In the genomic region with DNA sequence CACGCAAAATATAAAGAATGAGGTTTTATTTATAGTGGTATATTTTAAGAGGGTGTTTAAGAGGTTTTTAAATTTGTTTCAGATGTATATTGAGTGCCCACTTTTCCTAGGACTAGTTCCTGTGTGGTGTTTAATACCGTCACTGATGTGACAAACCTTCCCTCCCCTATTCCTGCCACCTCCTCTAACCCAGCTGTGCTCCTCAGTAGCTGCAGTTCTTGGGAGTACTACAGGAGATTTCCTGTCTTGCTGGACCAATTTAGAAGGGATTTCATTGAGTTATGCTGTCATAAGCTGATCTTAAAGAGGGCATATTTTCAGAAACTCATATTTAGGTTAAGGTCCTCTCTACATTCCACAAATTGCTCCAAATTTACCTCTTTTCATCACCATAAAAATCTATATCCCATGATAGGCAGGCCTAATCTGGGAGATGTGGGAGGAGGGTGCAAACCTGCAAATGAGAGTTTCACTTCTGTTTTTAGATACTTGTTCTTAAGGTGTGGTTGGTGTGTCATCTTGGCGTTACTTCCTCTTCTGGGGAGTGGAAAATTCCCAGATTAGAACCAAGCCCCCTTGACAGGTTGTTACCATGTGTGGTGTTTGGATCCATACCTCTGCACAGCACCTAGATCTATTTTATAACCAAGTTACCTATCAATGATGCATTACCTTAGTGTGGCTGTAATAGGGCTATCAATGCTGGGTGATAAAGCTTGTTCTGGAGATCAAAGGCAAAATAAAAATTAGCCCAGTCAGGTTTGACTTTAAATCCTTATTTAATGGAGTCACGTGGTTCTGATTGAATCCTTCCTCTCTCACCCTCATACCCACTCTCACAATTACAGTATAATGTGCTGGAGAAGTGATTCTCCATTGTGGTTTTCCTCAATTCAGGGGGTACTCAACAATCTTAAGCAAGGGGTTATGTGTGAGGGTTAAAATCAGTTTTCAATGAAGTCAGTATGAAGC, we compare ENCODE assay signal across 11 cellular contexts.
DNase-seq lines count a peak whose midpoint lies in the region; ATAC-seq and TF ChIP-seq lines count a peak whose summit lies in the region.
"Had no signal": no experiment of that assay in that cellular context is flagged by ENCODE, and none has a peak within 500 bp of the region (broad histone marks: within the 10 kb centered on the region; RNA-seq: fewer than 3 reads in every experiment).

No MANE protein-coding gene starts in this region.

- CTCF ChIA-PET in CD4-positive, alpha-beta T cell (lab: Charles Lee), result no interaction called here

- H3K9me3 ChIP-seq in CD4-positive, alpha-beta T cell (ENCODE audit: control insufficient read depth, low read length), result no peaks in the 10 kb centered on the region
- H3K9me3 ChIP-seq: ovary had no signal

- no peak overlapping the region for H3K4me2 ChIP-seq in mesendoderm (ENCODE audit: low read length)
- H3K4me2 ChIP-seq: PC-9 had no signal

- H3K79me2 ChIP-seq in mesendoderm (ENCODE audit: control insufficient read depth, insufficient read depth, low read length), result no peaks in the 10 kb centered on the region

- H3K27me3 ChIP-seq in mesendoderm (ENCODE audit: insufficient read depth, low read length, poor library complexity), result no peaks in the 10 kb centered on the region
- H3K27me3 ChIP-seq in CD4-positive, alpha-beta T cell (ENCODE audit: control insufficient read depth, insufficient read depth, low read length), result no peaks in the 10 kb centered on the region
- no peaks in the 10 kb centered on the region for H3K27me3 ChIP-seq in brain microvascular endothelial cell (replicated peaks)
- H3K27me3 ChIP-seq: ovary had no signal

- POLR2A ChIA-PET in CD4-positive, alpha-beta T cell (lab: Charles Lee), result no interaction called here

- H2BK15ac ChIP-seq in mesendoderm (replicated peaks; ENCODE audit: low read depth), result no peak overlapping the region

- H3K9ac ChIP-seq in mesendoderm (ENCODE audit: low read length), result no peak overlapping the region

- in situ Hi-C loops in KBM-7 (cut with MboI; ENCODE audit: low pct_unique_long_range_greater_than_20kb, low sequenced_read_pairs) (no loop called here), brain microvascular endothelial cell (cut with HindIII; ENCODE audit: low pct_ligation_motif_present, low sequenced_read_pairs) (no loop called here)

- no peaks in the 10 kb centered on the region for H3K4me1 Mint-ChIP-seq in CD4-positive, alpha-beta T cell (ENCODE audit: low read depth)
- peaks cover 9% of the 10 kb centered on the region for H3K4me1 Mint-ChIP-seq in glutamatergic neuron (ENCODE audit: low read depth, unreplicated experiment)

- ATAC-seq in GM18909 (IDR thresholded peaks at IDR 0.05; ENCODE audit: poor library complexity, unreplicated experiment) (peak; percentile 96), HG02623 (IDR thresholded peaks at IDR 0.05; ENCODE audit: unreplicated experiment) (peak; percentile 95)
- no peak for ATAC-seq in CD4-positive, alpha-beta T cell (ENCODE audit: poor library complexity)

- no peak overlapping the region for H2AK5ac ChIP-seq in mesendoderm (ENCODE audit: low read length)

- no peak overlapping the region for H3K56ac ChIP-seq in mesendoderm (ENCODE audit: low read length)

- peak; percentile 41 for DNase-seq in KBM-7
- DNase-seq in mesendoderm, result peak; percentile 25
- no peak for DNase-seq in CD4-positive, alpha-beta T cell
- no peak for DNase-seq in brain microvascular endothelial cell
- no peak for DNase-seq in NCI-H2171 treated with DMSO at 0.1 percent for 48 hours (lab: John Stamatoyannopoulos, UW)
- DNase-seq in glutamatergic neuron, result no peak
- DNase-seq: activated gamma-delta T cell treated with Interleukin-2 at 50 U/mL for 16 hours, ovary, PC-9 had no signal

- H4K5ac ChIP-seq in mesendoderm (ENCODE audit: low read length), result no peak overlapping the region

- no peaks in the 10 kb centered on the region for H3K27me3 Mint-ChIP-seq in CD4-positive, alpha-beta T cell
- H3K27me3 Mint-ChIP-seq in glutamatergic neuron (ENCODE audit: unreplicated experiment), result peaks cover 1% of the 10 kb centered on the region

- 100% methylated on average over 1 of the region's 4 CpGs for WGBS in mesendoderm (ENCODE audit: extremely low coverage, insufficient coverage, low lambda C conversion rate)

- H2BK120ac ChIP-seq in mesendoderm (ENCODE audit: low read depth, low read length), result no peak overlapping the region

- no peak overlapping the region for H3K18ac ChIP-seq in mesendoderm (ENCODE audit: low read length)

- H3K36me3 ChIP-seq in mesendoderm (ENCODE audit: control insufficient read depth, insufficient read depth, low read length) (no peaks in the 10 kb centered on the region), brain microvascular endothelial cell (replicated peaks) (peaks cover 2% of the 10 kb centered on the region)
- H3K36me3 ChIP-seq: ovary had no signal

- no peak for TF ChIP-seq CTCF in CD4-positive, alpha-beta T cell (IDR thresholded peaks at IDR 0.05)
- TF ChIP-seq CTCF in brain microvascular endothelial cell (IDR thresholded peaks at IDR 0.05; ENCODE audit: low read depth, low read length, missing control alignments), result no peak
- TF ChIP-seq CTCF in glutamatergic neuron (IDR thresholded peaks at IDR 0.05; ENCODE audit: partially characterized antibody, unreplicated experiment), result no peak

- no peak overlapping the region for H3K27ac ChIP-seq in mesendoderm (ENCODE audit: low read depth, low read length)
- H3K27ac ChIP-seq in CD4-positive, alpha-beta T cell (ENCODE audit: low read depth, low read length), result no peak overlapping the region
- H3K27ac ChIP-seq in brain microvascular endothelial cell, result no peak overlapping the region
- H3K27ac ChIP-seq: ovary, PC-9 had no signal

- H3K79me1 ChIP-seq in mesendoderm (ENCODE audit: low read length), result no peaks in the 10 kb centered on the region

- H3K27ac Mint-ChIP-seq in CD4-positive, alpha-beta T cell, result no peak overlapping the region
- no peak overlapping the region for H3K27ac Mint-ChIP-seq in glutamatergic neuron (ENCODE audit: unreplicated experiment)

- H3K4ac ChIP-seq in mesendoderm (ENCODE audit: low read depth, low read length), result no peak overlapping the region

- H3K9me3 Mint-ChIP-seq in CD4-positive, alpha-beta T cell, result peaks cover 10% of the 10 kb centered on the region
- H3K9me3 Mint-ChIP-seq in glutamatergic neuron (ENCODE audit: unreplicated experiment), result peaks cover 14% of the 10 kb centered on the region

- no peak overlapping the region for H4K8ac ChIP-seq in mesendoderm (ENCODE audit: low read depth, low read length)

- H3K23ac ChIP-seq in mesendoderm (ENCODE audit: low read length), result no peak overlapping the region

- no peak overlapping the region for H2BK5ac ChIP-seq in mesendoderm (ENCODE audit: low read length)

- no peak overlapping the region for H3K4me3 Mint-ChIP-seq in CD4-positive, alpha-beta T cell
- no peak overlapping the region for H3K4me3 Mint-ChIP-seq in glutamatergic neuron (ENCODE audit: unreplicated experiment)

- H3K4me3 ChIP-seq in mesendoderm (ENCODE audit: low read length) (no peak overlapping the region), brain microvascular endothelial cell (ENCODE audit: low read depth, low read length) (no peak overlapping the region)
- H3K4me3 ChIP-seq: ovary, PC-9 had no signal

- intact Hi-C loops in CD4-positive, alpha-beta T cell (cut with DNase I, micrococcal nuclease), result no loop called here

- H3K36me3 Mint-ChIP-seq in CD4-positive, alpha-beta T cell (ENCODE audit: low read depth), result no peaks in the 10 kb centered on the region
- H3K36me3 Mint-ChIP-seq in glutamatergic neuron (ENCODE audit: unreplicated experiment), result peaks cover 24% of the 10 kb centered on the region

- no peaks in the 10 kb centered on the region for H3K4me1 ChIP-seq in mesendoderm (ENCODE audit: control insufficient read depth, low read depth, low read length)

Comparison
In these comparisons a context has a peak if more than half of its experiments do, and no peak if none do; other contexts are left out.
1. DNase-seq: peak in KBM-7 (single experiment) and mesendoderm (single experiment); none in CD4-positive, alpha-beta T cell (0 of 10), brain microvascular endothelial cell (single experiment), NCI-H2171 treated with DMSO at 0.1 percent for 48 hours (single experiment) and glutamatergic neuron (single experiment).